Comparison of ENCODE assay signal across 8 cellular contexts in the genomic region with DNA sequence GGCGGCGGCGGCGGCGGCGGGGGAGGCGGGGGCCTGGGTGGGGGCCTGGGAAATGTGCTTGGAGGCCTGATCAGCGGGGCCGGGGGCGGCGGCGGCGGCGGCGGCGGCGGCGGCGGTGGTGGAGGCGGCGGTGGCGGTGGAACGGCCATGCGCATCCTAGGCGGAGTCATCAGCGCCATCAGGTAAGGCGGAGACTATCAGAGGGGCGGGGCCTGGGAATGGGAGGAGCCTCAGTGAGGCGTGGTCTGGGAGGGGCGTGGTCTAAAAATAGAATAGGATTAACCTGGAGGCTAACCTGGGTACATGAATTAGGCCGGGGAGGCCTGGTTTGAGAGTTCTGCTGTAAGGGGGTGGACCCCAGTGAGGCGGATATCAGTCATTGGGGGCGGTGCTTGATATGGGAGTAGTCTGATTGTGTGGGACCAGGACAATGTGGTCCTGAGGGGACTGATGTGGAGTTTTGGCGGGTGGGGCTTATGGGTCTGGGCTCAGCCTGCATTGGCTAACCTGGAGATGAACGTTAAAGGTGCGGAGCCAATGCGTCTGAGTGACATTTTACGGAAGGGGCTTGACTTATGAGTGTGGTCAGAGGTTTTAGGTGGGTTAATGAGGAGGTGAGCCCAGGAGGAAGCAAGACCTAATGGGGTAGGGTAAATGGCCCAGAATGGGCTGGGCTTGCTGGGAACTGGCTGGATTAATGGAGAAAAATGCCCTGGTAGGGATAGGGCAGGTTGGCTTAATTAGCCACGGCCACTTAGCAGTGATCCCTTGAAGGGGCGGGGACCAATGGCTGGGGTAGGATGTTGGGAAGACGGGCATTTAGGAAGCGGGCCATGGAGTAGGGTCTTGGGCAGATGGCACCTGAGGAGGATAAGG. TPM values are rescaled to one million over a fixed set of nuclear protein-coding genes. Genes with fewer than 3 reads are reported as not detected.
DNase-seq lines count a peak whose midpoint lies in the region; ATAC-seq, FAIRE-seq and TF ChIP-seq lines count a peak whose summit lies in the region.

No MANE protein-coding gene starts in this region.

- H3K27me3 ChIP-seq in H1 (replicated peaks in 1 of 4; ENCODE audit: control insufficient read depth in 3 of 4, extremely low read depth in 1 of 4, insufficient read depth in 3 of 4, low read length in 3 of 4) (no peaks in the 10 kb centered on the region), mesendoderm (ENCODE audit: insufficient read depth, low read length, poor library complexity) (no peaks in the 10 kb centered on the region)

- H3K9ac ChIP-seq in H1 (replicated peaks in 1 of 4; ENCODE audit: extremely low read depth in 1 of 4, low read depth in 3 of 4, low read length in 3 of 4) (peak overlapping the region in 2 of 4 experiments; percentile 41 to 71; a peak in 3 of 7 replicates), mesendoderm (ENCODE audit: low read length) (peak overlapping the region; percentile 97)

- no peak overlapping the region for H2AFZ ChIP-seq in H1 (ENCODE audit: low read length)

- H3K9me3 Mint-ChIP-seq in activated CD8-positive, alpha-beta memory T cell treated with anti-CD3 and anti-CD28 coated beads, Interleukin-2, amount 10 ng/mL, durations not matched to agents 7 days and 5 days (ENCODE audit: low read depth), result no peaks in the 10 kb centered on the region

- H3K27me3 Mint-ChIP-seq in activated CD8-positive, alpha-beta memory T cell treated with anti-CD3 and anti-CD28 coated beads, Interleukin-2, amount 10 ng/mL, durations not matched to agents 7 days and 5 days, result no peaks in the 10 kb centered on the region

- H3K4me1 ChIP-seq in H1 (replicated peaks in 1 of 4; ENCODE audit: control insufficient read depth in 3 of 4, insufficient read depth in 4 of 4, low read length in 3 of 4), result peaks cover 0 to 6% (median 5%) of the 10 kb centered on the region in 4 experiments; a peak in 3 of 7 replicates
- peaks cover 3% of the 10 kb centered on the region for H3K4me1 ChIP-seq in mesendoderm (ENCODE audit: control insufficient read depth, low read depth, low read length)

- H4K8ac ChIP-seq in H1 (ENCODE audit: extremely low read depth, insufficient read depth, low read length) (no peak overlapping the region), mesendoderm (ENCODE audit: low read depth, low read length) (no peak overlapping the region)

- WGBS in H1 (ENCODE audit: extremely low coverage in 1 of 2, insufficient coverage in 1 of 2, insufficient read length in 1 of 2, insufficient replicate concordance in 2 of 2, low coverage in 1 of 2, low lambda C conversion rate in 2 of 2, missing lambda C conversion rate in 1 of 2), 2 experiments, result 23% methylated on average over 13 of the region's 42 CpGs; no CpG with 5 or more reads in 1 of the 2 experiments
- WGBS in mesendoderm (ENCODE audit: extremely low coverage, insufficient coverage, low lambda C conversion rate), result no CpG with 5 or more reads among the region's 42 CpGs

- H3K23me2 ChIP-seq in H1 (ENCODE audit: low read depth, low read length), result peaks cover 13% of the 10 kb centered on the region; the same call in 1 of the 2 replicates

- H3K56ac ChIP-seq in H1 (replicated peaks; ENCODE audit: insufficient read length, low read depth, low read length) (peak overlapping the region; percentile 42), mesendoderm (ENCODE audit: low read length) (peak overlapping the region; percentile 99)

- peaks cover 36% of the 10 kb centered on the region for H3K36me3 Mint-ChIP-seq in activated CD8-positive, alpha-beta memory T cell treated with anti-CD3 and anti-CD28 coated beads, Interleukin-2, amount 10 ng/mL, durations not matched to agents 7 days and 5 days

- H2BK12ac ChIP-seq in H1 (ENCODE audit: low read depth, low read length), result no peak overlapping the region

- peak overlapping the region; percentile 95 to 96 for H3K4me2 ChIP-seq in H1 (ENCODE audit: insufficient read depth in 1 of 2, low read depth in 2 of 2, low read length in 2 of 2)
- peak overlapping the region; percentile 80 for H3K4me2 ChIP-seq in mesendoderm (ENCODE audit: low read length)

- TF ChIP-seq RAD21 in H1 (IDR thresholded peaks at IDR 0.05 in 1 of 2, conservative IDR thresholded peaks at IDR 0.05 in 1 of 2; ENCODE audit: low read depth in 2 of 2, low read length in 2 of 2), result no peak

- H3K4me1 Mint-ChIP-seq in activated CD8-positive, alpha-beta memory T cell treated with anti-CD3 and anti-CD28 coated beads, Interleukin-2, amount 10 ng/mL, durations not matched to agents 7 days and 5 days, result peaks cover 24% of the 10 kb centered on the region

- TF ChIP-seq POLR2A in H1 (IDR thresholded peaks at IDR 0.05; ENCODE audit: control extremely low read depth in 1 of 2, low read depth in 2 of 2, low read length in 2 of 2), result no peak; a peak in 1 of 3 replicates

- peaks cover 0 to 8% of the 10 kb centered on the region in 2 experiments for H4K20me1 ChIP-seq in H1 (replicated peaks in 1 of 2; ENCODE audit: control insufficient read depth in 1 of 2, insufficient read depth in 2 of 2, low read length in 2 of 2)

- CTCF ChIA-PET in activated CD8-positive, alpha-beta memory T cell treated with anti-CD3 and anti-CD28 coated beads, Interleukin-2, amount 10 ng/mL, durations not matched to agents 7 days and 5 days (lab: Charles Lee), result interaction anchor here (2.7 kb wide), 1 partner anchor 13 kb away, joined by 17 read pairs; no protein-coding TSS in a partner anchor
- CTCF ChIA-PET in H1 (lab: Charles Lee; ENCODE audit: partially characterized antibody), result interaction anchor here (1.3 to 1.5 kb wide), 3 partner anchors 12 to 23 kb away, joined by 3 to 5 read pairs (median 4); no protein-coding TSS in a partner anchor

- H3K4me3 Mint-ChIP-seq in activated CD8-positive, alpha-beta memory T cell treated with anti-CD3 and anti-CD28 coated beads, Interleukin-2, amount 10 ng/mL, durations not matched to agents 7 days and 5 days, result peak overlapping the region; percentile 93

- H3K4me3 ChIP-seq in H1 (ENCODE audit: extremely low read depth in 1 of 4, insufficient read depth in 2 of 4, low read depth in 3 of 4, low read length in 4 of 4), result peak overlapping the region; percentile 89 to 98 (median 97)
- H3K4me3 ChIP-seq in mesendoderm (ENCODE audit: low read length), result peak overlapping the region; percentile 49

- H3K36me3 ChIP-seq in H1 (ENCODE audit: control insufficient read depth in 2 of 4, insufficient read depth in 4 of 4, low read length in 3 of 4) (peaks cover 14 to 31% (median 28%) of the 10 kb centered on the region in 4 experiments), mesendoderm (ENCODE audit: control insufficient read depth, insufficient read depth, low read length) (peaks cover 17% of the 10 kb centered on the region)

- ATAC-seq in GM19023 (IDR thresholded peaks at IDR 0.05; ENCODE audit: unreplicated experiment), result peak; percentile 49
- peak; percentile 71 for ATAC-seq in activated CD8-positive, alpha-beta memory T cell treated with anti-CD3 and anti-CD28 coated beads, Interleukin-2, amount 10 ng/mL, durations not matched to agents 7 days and 5 days

- H3K9me3 ChIP-seq in H1 (ENCODE audit: insufficient read depth in 2 of 2, low read depth in 1 of 2, low read length in 1 of 2), result no peaks in the 10 kb centered on the region

- no peak for TF ChIP-seq CTCF in H1 (IDR thresholded peaks at IDR 0.05; ENCODE audit: control extremely low read depth in 1 of 3, insufficient read depth in 1 of 3, low read depth in 1 of 3, low read length in 3 of 3)

- H2AK5ac ChIP-seq in H1 (ENCODE audit: low read depth, low read length) (peak overlapping the region; percentile 82; the same call in 1 of the 2 replicates), mesendoderm (ENCODE audit: low read length) (peak overlapping the region; percentile 54)

- H3K79me2 ChIP-seq in H1 (ENCODE audit: control insufficient read depth in 1 of 2, insufficient read depth in 2 of 2, low read length in 2 of 2) (peaks cover 0 to 12% of the 10 kb centered on the region in 2 experiments; a peak in 1 of 4 replicates), mesendoderm (ENCODE audit: control insufficient read depth, insufficient read depth, low read length) (peaks cover 13% of the 10 kb centered on the region)

- H3K27ac ChIP-seq in H1 (ENCODE audit: low read depth, low read length) (peak overlapping the region; percentile 43; the same call in 1 of the 2 replicates), mesendoderm (ENCODE audit: low read depth, low read length) (no peak overlapping the region)

- no peak for TF ChIP-seq EP300 in H1 (IDR thresholded peaks at IDR 0.05; ENCODE audit: borderline replicate concordance in 1 of 2, low read depth in 2 of 2, low read length in 2 of 2)

- peak overlapping the region; percentile 7 for H3K4ac ChIP-seq in H1 (replicated peaks; ENCODE audit: insufficient read length, low read depth, low read length)
- peak overlapping the region; percentile 98 for H3K4ac ChIP-seq in mesendoderm (ENCODE audit: low read depth, low read length)

- POLR2A ChIA-PET in H1 (lab: Charles Lee; ENCODE audit: partially characterized antibody), result interaction anchor here (1.0 to 2.3 kb wide), 8 partner anchors 10 to 87 kb away, joined by 3 to 13 read pairs (median 6); partner anchors contain the start of genes COX7A1, THAP8, WDR62 and ZNF146

- H3K79me1 ChIP-seq in H1 (ENCODE audit: low read depth, low read length), result peaks cover 3% of the 10 kb centered on the region
- H3K79me1 ChIP-seq in mesendoderm (ENCODE audit: low read length), result peaks cover 16% of the 10 kb centered on the region

- H4K5ac ChIP-seq in H1 (ENCODE audit: insufficient read length, low read depth, low read length) (no peak overlapping the region), mesendoderm (ENCODE audit: low read length) (no peak overlapping the region)

- H3K27ac Mint-ChIP-seq in activated CD8-positive, alpha-beta memory T cell treated with anti-CD3 and anti-CD28 coated beads, Interleukin-2, amount 10 ng/mL, durations not matched to agents 7 days and 5 days, result peak overlapping the region; percentile 93

- H2BK5ac ChIP-seq in H1 (ENCODE audit: low read depth, low read length) (peak overlapping the region; percentile 60; the same call in 1 of the 2 replicates), mesendoderm (ENCODE audit: low read length) (no peak overlapping the region)

- no peak overlapping the region for H3K14ac ChIP-seq in H1 (ENCODE audit: insufficient read length)

- FAIRE-seq in HTR-8/SVneo (lab: Jason Lieb, UNC), result peak; percentile 60
- FAIRE-seq in H1 (lab: Jason Lieb, UNC), result peak; percentile 74

- H4K91ac ChIP-seq in H1 (replicated peaks; ENCODE audit: insufficient read length, low read length), result no peak overlapping the region

- H2BK20ac ChIP-seq in H1 (ENCODE audit: low read length), result no peak overlapping the region

- H3K18ac ChIP-seq in H1 (ENCODE audit: extremely low read depth, low read length) (no peak overlapping the region; the same call in none of the 2 replicates), mesendoderm (ENCODE audit: low read length) (peak overlapping the region; percentile 95)

- H2BK120ac ChIP-seq in H1 (replicated peaks; ENCODE audit: low read depth, low read length) (no peak overlapping the region), mesendoderm (ENCODE audit: low read depth, low read length) (peak overlapping the region; percentile 88)

- DNase-seq in AG08395 (ENCODE audit: low spot score) (peak; percentile 96), HTR-8/SVneo (ENCODE audit: insufficient read length, low spot score) (peak; percentile 85), NOMO-1 treated with dmso at 0.1 percent for 144 hours (lab: John Stamatoyannopoulos, UW; ENCODE audit: unreplicated experiment) (peak; percentile 56), H1 (ENCODE audit: low read depth in 1 of 2, low spot score in 2 of 2) (peak; percentile 90 to 99), mesendoderm (peak; percentile 98)
- peak; percentile 93 for DNase-seq in activated CD8-positive, alpha-beta memory T cell treated with anti-CD3 and anti-CD28 coated beads, Interleukin-2, amount 10 ng/mL, durations not matched to agents 7 days and 5 days
- DNase-seq in stimulated activated CD8-positive, alpha-beta memory T cell treated with anti-CD3 and anti-CD28 coated beads, Interleukin-12 subunit alpha, Interleukin-12 subunit beta, amount 100 ng/mL, for 1 hour (ENCODE audit: low read depth), result peak; percentile 80

- H2BK15ac ChIP-seq in H1 (ENCODE audit: low read length) (no peak overlapping the region; the same call in 1 of the 2 replicates), mesendoderm (replicated peaks; ENCODE audit: low read depth) (no peak overlapping the region)

- H3K23ac ChIP-seq in H1 (ENCODE audit: insufficient read length) (no peak overlapping the region), mesendoderm (ENCODE audit: low read length) (no peak overlapping the region)

RNA-seq across cellular contexts. Expression of gene CAPNS1, which starts 1.4 kb away (rescaled TPM):
- 100 to 1,000 TPM; 411 to 479 TPM for total RNA-seq in activated CD8-positive, alpha-beta memory T cell treated with anti-CD3 and anti-CD28 coated beads, Interleukin-2, amount 10 ng/mL, durations not matched to agents 7 days and 5 days
- 382 and 386 TPM in 2 replicates for total RNA-seq in H1 (2021; fragmentation: NEBNext Ultra II Directional; extraction: Animal tissue kit (Norgen Biotek cat#: 25700))
- 438 and 448 TPM in 2 replicates for polyA plus RNA-seq in H1 (2011; rRNA removed)
- 311 TPM for polyA plus RNA-seq in H1 (2011; cell fraction: cytosol; rRNA removed)
- 321 TPM for polyA plus RNA-seq in H1 (2011; cell fraction: nucleus; rRNA removed)
- 410 to 468 TPM (median 461 TPM) in 4 replicates for polyA plus RNA-seq in H1 (2012, experiment 1 of 2)
- polyA plus RNA-seq in H1 (2012, experiment 2 of 2), result 404 TPM
- polyA plus RNA-seq in H1 (2013, experiment 1 of 2), result 301 TPM
- polyA plus RNA-seq in H1 (2013, experiment 2 of 2), result 319 TPM
- 347 and 394 TPM in 2 replicates for polyA minus RNA-seq in H1 (2011; rRNA and poly(A)+ RNA removed)
- polyA minus RNA-seq in H1 (2011; cell fraction: cytosol; rRNA and poly(A)+ RNA removed), result 167 TPM
- polyA minus RNA-seq in H1 (2011; cell fraction: nucleus; rRNA and poly(A)+ RNA removed), result 90.7 TPM
- 487 TPM for polyA plus RNA-seq in mesendoderm (2013, experiment 1 of 2)
- polyA plus RNA-seq in mesendoderm (2013, experiment 2 of 2), result 492 TPM

RNA-seq across cellular contexts. Expression of gene COX7A1, which starts 11.0 kb away (rescaled TPM):
- not detected for total RNA-seq in activated CD8-positive, alpha-beta memory T cell treated with anti-CD3 and anti-CD28 coated beads, Interleukin-2, amount 10 ng/mL, durations not matched to agents 7 days and 5 days
- total RNA-seq in H1 (2021; fragmentation: NEBNext Ultra II Directional; extraction: Animal tissue kit (Norgen Biotek cat#: 25700)), result 0.60 and 0.75 TPM in 2 replicates
- polyA plus RNA-seq in H1 (2011; rRNA removed), result 0.60 and 0.96 TPM in 2 replicates
- polyA plus RNA-seq in H1 (2011; cell fraction: cytosol; rRNA removed), result 0.43 TPM
- 1.9 TPM for polyA plus RNA-seq in H1 (2011; cell fraction: nucleus; rRNA removed)
- polyA plus RNA-seq in H1 (2012, experiment 1 of 2), result 0.88 to 23.4 TPM (median 2.0 TPM) in 4 replicates
- 0.43 TPM for polyA plus RNA-seq in H1 (2012, experiment 2 of 2)
- 0.93 TPM for polyA plus RNA-seq in H1 (2013, experiment 1 of 2)
- 0.96 TPM for polyA plus RNA-seq in H1 (2013, experiment 2 of 2)
- polyA minus RNA-seq in H1 (2011; rRNA and poly(A)+ RNA removed), result not detected in 2 replicates
- polyA minus RNA-seq in H1 (2011; cell fraction: cytosol; rRNA and poly(A)+ RNA removed), result not detected
- polyA minus RNA-seq in H1 (2011; cell fraction: nucleus; rRNA and poly(A)+ RNA removed), result not detected
- polyA plus RNA-seq in mesendoderm (2013, experiment 1 of 2), result 1.2 TPM
- 1.4 TPM for polyA plus RNA-seq in mesendoderm (2013, experiment 2 of 2)

RNA-seq across cellular contexts. Expression of gene TBCB, which starts 26.0 kb away (rescaled TPM):
- total RNA-seq in activated CD8-positive, alpha-beta memory T cell treated with anti-CD3 and anti-CD28 coated beads, Interleukin-2, amount 10 ng/mL, durations not matched to agents 7 days and 5 days, result 100 to 1,000 TPM; 141 to 166 TPM
- 153 and 168 TPM in 2 replicates for total RNA-seq in H1 (2021; fragmentation: NEBNext Ultra II Directional; extraction: Animal tissue kit (Norgen Biotek cat#: 25700))
- polyA plus RNA-seq in H1 (2011; rRNA removed), result 286 and 367 TPM in 2 replicates
- 316 TPM for polyA plus RNA-seq in H1 (2011; cell fraction: cytosol; rRNA removed)
- 258 TPM for polyA plus RNA-seq in H1 (2011; cell fraction: nucleus; rRNA removed)
- 202 to 279 TPM (median 267 TPM) in 4 replicates for polyA plus RNA-seq in H1 (2012, experiment 1 of 2)
- polyA plus RNA-seq in H1 (2012, experiment 2 of 2), result 201 TPM
- polyA plus RNA-seq in H1 (2013, experiment 1 of 2), result 197 TPM
- 204 TPM for polyA plus RNA-seq in H1 (2013, experiment 2 of 2)
- polyA minus RNA-seq in H1 (2011; rRNA and poly(A)+ RNA removed), result 134 and 157 TPM in 2 replicates
- polyA minus RNA-seq in H1 (2011; cell fraction: cytosol; rRNA and poly(A)+ RNA removed), result 85.0 TPM
- 60.8 TPM for polyA minus RNA-seq in H1 (2011; cell fraction: nucleus; rRNA and poly(A)+ RNA removed)
- 243 TPM for polyA plus RNA-seq in mesendoderm (2013, experiment 1 of 2)
- polyA plus RNA-seq in mesendoderm (2013, experiment 2 of 2), result 228 TPM

RNA-seq across cellular contexts. Expression of gene POLR2I, which starts 26.6 kb away (rescaled TPM):
- total RNA-seq in activated CD8-positive, alpha-beta memory T cell treated with anti-CD3 and anti-CD28 coated beads, Interleukin-2, amount 10 ng/mL, durations not matched to agents 7 days and 5 days, result 10 to 100 TPM; 63.2 to 65.3 TPM
- total RNA-seq in H1 (2021; fragmentation: NEBNext Ultra II Directional; extraction: Animal tissue kit (Norgen Biotek cat#: 25700)), result 149 and 150 TPM in 2 replicates
- polyA plus RNA-seq in H1 (2011; rRNA removed), result 143 and 250 TPM in 2 replicates
- polyA plus RNA-seq in H1 (2011; cell fraction: cytosol; rRNA removed), result 172 TPM
- polyA plus RNA-seq in H1 (2011; cell fraction: nucleus; rRNA removed), result 280 TPM
- polyA plus RNA-seq in H1 (2012, experiment 1 of 2), result 138 to 369 TPM (median 317 TPM) in 4 replicates
- 417 TPM for polyA plus RNA-seq in H1 (2012, experiment 2 of 2)
- polyA plus RNA-seq in H1 (2013, experiment 1 of 2), result 238 TPM
- 265 TPM for polyA plus RNA-seq in H1 (2013, experiment 2 of 2)
- polyA minus RNA-seq in H1 (2011; rRNA and poly(A)+ RNA removed), result 126 and 159 TPM in 2 replicates
- polyA minus RNA-seq in H1 (2011; cell fraction: cytosol; rRNA and poly(A)+ RNA removed), result 215 TPM
- polyA minus RNA-seq in H1 (2011; cell fraction: nucleus; rRNA and poly(A)+ RNA removed), result 57.8 TPM
- polyA plus RNA-seq in mesendoderm (2013, experiment 1 of 2), result 255 TPM
- 263 TPM for polyA plus RNA-seq in mesendoderm (2013, experiment 2 of 2)

RNA-seq across cellular contexts. Expression of gene OVOL3, which starts 30.3 kb away (rescaled TPM):
- total RNA-seq in activated CD8-positive, alpha-beta memory T cell treated with anti-CD3 and anti-CD28 coated beads, Interleukin-2, amount 10 ng/mL, durations not matched to agents 7 days and 5 days, result not detected
- not detected in 2 replicates for total RNA-seq in H1 (2021; fragmentation: NEBNext Ultra II Directional; extraction: Animal tissue kit (Norgen Biotek cat#: 25700))
- 0.31 and 0.45 TPM in 2 replicates for polyA plus RNA-seq in H1 (2011; rRNA removed)
- polyA plus RNA-seq in H1 (2011; cell fraction: cytosol; rRNA removed), result not detected
- 0.60 TPM for polyA plus RNA-seq in H1 (2011; cell fraction: nucleus; rRNA removed)
- polyA plus RNA-seq in H1 (2012, experiment 1 of 2), result not detected in 4 replicates
- polyA plus RNA-seq in H1 (2012, experiment 2 of 2), result not detected
- not detected for polyA plus RNA-seq in H1 (2013, experiment 1 of 2)
- polyA plus RNA-seq in H1 (2013, experiment 2 of 2), result not detected
- polyA minus RNA-seq in H1 (2011; rRNA and poly(A)+ RNA removed), result not detected in 2 replicates
- not detected for polyA minus RNA-seq in H1 (2011; cell fraction: cytosol; rRNA and poly(A)+ RNA removed)
- polyA minus RNA-seq in H1 (2011; cell fraction: nucleus; rRNA and poly(A)+ RNA removed), result not detected
- polyA plus RNA-seq in mesendoderm (2013, experiment 1 of 2), result 0.20 TPM
- 0.11 TPM for polyA plus RNA-seq in mesendoderm (2013, experiment 2 of 2)
